Comparison of ENCODE assay signal across 8 cellular contexts in genomic region chr1:15178571-15179484, GRCh38. TPM values are rescaled to one million over a fixed set of nuclear protein-coding genes. Genes with fewer than 3 reads are reported as not detected.
DNase-seq lines count a peak whose midpoint lies in the region; ATAC-seq lines count a peak whose summit lies in the region.

No MANE protein-coding gene starts in this region.

- no peak overlapping the region for H3K4me3 ChIP-seq in mucosa of stomach (ENCODE audit: low read length)

- H3K4me1 Mint-ChIP-seq in dendritic cell treated with granulocyte-macrophage colony-stimulating factor and Interleukin-4, amounts not matched to agents 40 ng/mL and 50 ng/mL, for 4 days (ENCODE audit: low read depth): peaks cover 59% of the 10 kb centered on the region

- no peaks in the 10 kb centered on the region for H3K9me3 Mint-ChIP-seq in dendritic cell treated with granulocyte-macrophage colony-stimulating factor and Interleukin-4, amounts not matched to agents 40 ng/mL and 50 ng/mL, for 4 days

- DNase-seq in COR-L47 (lab: John Stamatoyannopoulos, UW) (peak; percentile 74), NCI-H2196 treated with DMSO at 0.1 percent for 48 hours (lab: John Stamatoyannopoulos, UW; ENCODE audit: unreplicated experiment) (peak; percentile 56), anterior cingulate cortex (lab: John Stamatoyannopoulos, UW) (no peak), mesenteric fat pad (ENCODE audit: low spot score) (no peak)
- no peak for DNase-seq in activated CD4-positive, alpha-beta T cell treated with anti-CD3 and anti-CD28 coated beads, Interleukin-2, amount 50 U/mL, for 4 hours

- peaks cover 66% of the 10 kb centered on the region for H3K4me1 ChIP-seq in mucosa of stomach (ENCODE audit: control insufficient read depth, insufficient read depth, low read length)

- peak overlapping the region; percentile 49 for H3K27ac Mint-ChIP-seq in dendritic cell treated with granulocyte-macrophage colony-stimulating factor and Interleukin-4, amounts not matched to agents 40 ng/mL and 50 ng/mL, for 4 days

- peak overlapping the region; percentile 18 for H3K9ac ChIP-seq in mucosa of stomach (ENCODE audit: low read length)

- H3K27me3 ChIP-seq in mucosa of stomach (ENCODE audit: control insufficient read depth, insufficient read depth, low read length): no peaks in the 10 kb centered on the region

- intact Hi-C loops in dendritic cell treated with granulocyte-macrophage colony-stimulating factor and Interleukin-4, amounts not matched to agents 40 ng/mL and 50 ng/mL, for 4 days (cut with micrococcal nuclease): no loop called here

- H3K9me3 ChIP-seq in mucosa of stomach (ENCODE audit: control insufficient read depth, low read length): no peaks in the 10 kb centered on the region

- no peak for ATAC-seq in GM19463 (IDR thresholded peaks at IDR 0.05; ENCODE audit: unreplicated experiment)

- H3K36me3 ChIP-seq in mucosa of stomach (ENCODE audit: control insufficient read depth, insufficient read depth, low read length): no peaks in the 10 kb centered on the region

- peaks cover 55% of the 10 kb centered on the region for H3K36me3 Mint-ChIP-seq in dendritic cell treated with granulocyte-macrophage colony-stimulating factor and Interleukin-4, amounts not matched to agents 40 ng/mL and 50 ng/mL, for 4 days (ENCODE audit: low read depth)

- H3K4me3 Mint-ChIP-seq in dendritic cell treated with granulocyte-macrophage colony-stimulating factor and Interleukin-4, amounts not matched to agents 40 ng/mL and 50 ng/mL, for 4 days: no peak overlapping the region

- H3K27me3 Mint-ChIP-seq in dendritic cell treated with granulocyte-macrophage colony-stimulating factor and Interleukin-4, amounts not matched to agents 40 ng/mL and 50 ng/mL, for 4 days: peaks cover 5% of the 10 kb centered on the region

RNA-seq across cellular contexts. Expression of gene TMEM51, which starts 25.3 kb away (rescaled TPM):
- total RNA-seq in mesenteric fat pad: 4.3 TPM

Comparison
In these comparisons a context has a peak if more than half of its experiments do, and no peak if none do; other contexts are left out.
1. DNase-seq: peak in COR-L47 (single experiment) and NCI-H2196 treated with DMSO at 0.1 percent for 48 hours (single experiment); none in anterior cingulate cortex (0 of 58), mesenteric fat pad (single experiment) and activated CD4-positive, alpha-beta T cell treated with anti-CD3 and anti-CD28 coated beads, Interleukin-2, amount 50 U/mL, for 4 hours (0 of 2).